Comparison of ENCODE assay signal across 13 cellular contexts in the genomic region with DNA sequence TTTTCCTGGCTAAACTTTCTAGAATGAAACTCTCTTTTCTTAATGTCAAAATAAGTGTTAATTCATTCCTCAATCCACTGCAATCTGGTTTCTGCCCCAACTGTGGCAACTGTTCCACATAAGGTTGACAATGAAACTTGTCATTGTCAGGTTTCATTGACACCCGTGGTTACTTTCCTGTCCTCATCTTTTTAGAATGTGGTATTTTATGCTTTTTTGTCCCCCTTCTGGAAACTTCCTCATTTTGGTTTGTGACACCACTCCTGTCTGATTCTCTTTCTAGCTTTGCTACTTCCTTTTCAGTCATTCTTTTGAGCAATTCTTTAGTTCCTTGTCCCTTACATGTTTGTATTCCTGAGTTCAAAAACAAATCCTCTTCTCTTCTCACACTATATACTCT. TPM values are rescaled to one million over a fixed set of nuclear protein-coding genes. Genes with fewer than 3 reads are reported as not detected.
A peak's percentile ranks its signal among the peaks of the same experiment; 100 is the strongest.
DNase-seq lines count a peak whose midpoint lies in the region; ATAC-seq and TF ChIP-seq lines count a peak whose summit lies in the region.
"Had no signal": no experiment of that assay in that cellular context is flagged by ENCODE, and none has a peak within 500 bp of the region (broad histone marks: within the 10 kb centered on the region; RNA-seq: fewer than 3 reads in every experiment).

No MANE protein-coding gene starts in this region.

- peaks cover 36% of the 10 kb centered on the region for H3K4me1 Mint-ChIP-seq in mesothelial cell of epicardium

- H3K27me3 Mint-ChIP-seq in mesothelial cell of epicardium (ENCODE audit: low read depth), result no peaks in the 10 kb centered on the region

- DNase-seq in DND-41 (no peak), SIG-M5 treated with dmso at 0.1 percent for 504 hours (lab: John Stamatoyannopoulos, UW; ENCODE audit: unreplicated experiment) (peak; percentile 93), mesothelial cell of epicardium (ENCODE audit: low spot score in 2 of 2, unreplicated experiment in 2 of 2) (no peak), SW480 (ENCODE audit: low spot score) (no peak), AG08395 (ENCODE audit: low spot score) (no peak), SK-N-DZ (ENCODE audit: low spot score) (no peak), G401 (ENCODE audit: low spot score) (no peak)
- DNase-seq: activated CD4-positive, CD25-positive, alpha-beta regulatory T cell; left cardiac atrium had no signal

- peak overlapping the region; percentile 6; the same call in 1 of the 2 replicates for H3K9ac ChIP-seq in DND-41 (ENCODE audit: low read depth, low read length)

- peaks cover 41% of the 10 kb centered on the region for H3K79me2 ChIP-seq in DND-41 (ENCODE audit: insufficient read depth, low read length)

- H3K36me3 Mint-ChIP-seq in mesothelial cell of epicardium, result peaks cover under 1% of the 10 kb centered on the region

- H3K4me1 ChIP-seq in DND-41 (ENCODE audit: insufficient read depth, low read length), result peaks cover 74% of the 10 kb centered on the region

- TF ChIP-seq CTCF in DND-41 (IDR thresholded peaks at IDR 0.05; ENCODE audit: borderline replicate concordance, extremely low read depth, low read length, poor library complexity, severe bottlenecking) (no peak), mesothelial cell of epicardium (IDR thresholded peaks at IDR 0.05; ENCODE audit: unreplicated experiment) (no peak)

- H2AFZ ChIP-seq in DND-41 (ENCODE audit: low read depth, low read length), result no peak overlapping the region

- peak overlapping the region; percentile 89 for H3K27ac ChIP-seq in DND-41 (ENCODE audit: low read length)

- no peaks in the 10 kb centered on the region for H3K9me3 Mint-ChIP-seq in mesothelial cell of epicardium

- H4K20me1 ChIP-seq in DND-41 (ENCODE audit: insufficient read depth, low read length), result no peaks in the 10 kb centered on the region

- H3K27ac Mint-ChIP-seq in mesothelial cell of epicardium, result peak overlapping the region; percentile 26

- H3K9me3 ChIP-seq in DND-41 (ENCODE audit: insufficient read depth, low read length, severe bottlenecking), result no peaks in the 10 kb centered on the region
- H3K9me3 ChIP-seq: esophagus muscularis mucosa had no signal

- no peak overlapping the region for H3K4me3 Mint-ChIP-seq in mesothelial cell of epicardium

- ATAC-seq in DND-41 (ENCODE audit: insufficient read depth, low read depth), result no peak
- peak; percentile 42 for ATAC-seq in GM21786 (IDR thresholded peaks at IDR 0.05; ENCODE audit: unreplicated experiment)
- ATAC-seq: sciatic nerve had no signal

- no peaks in the 10 kb centered on the region; the same call in 1 of the 2 replicates for H3K36me3 ChIP-seq in DND-41 (ENCODE audit: insufficient read depth, low read length)
- H3K36me3 ChIP-seq: esophagus muscularis mucosa had no signal

- in situ Hi-C loops in G401 (cut with HindIII; ENCODE audit: low sequenced_read_pairs), result no loop called here

- H3K4me2 ChIP-seq in DND-41 (ENCODE audit: insufficient read depth, low read length), result peak overlapping the region; percentile 29

- H3K27me3 ChIP-seq in DND-41 (ENCODE audit: insufficient read depth, low read length, poor library complexity), result no peaks in the 10 kb centered on the region
- H3K27me3 ChIP-seq: esophagus muscularis mucosa had no signal

- H3K4me3 ChIP-seq in DND-41 (ENCODE audit: low read depth in 1 of 2, low read length in 2 of 2), result no peak overlapping the region
- H3K4me3 ChIP-seq: esophagus muscularis mucosa had no signal

RNA-seq across cellular contexts. Expression of a gene that starts 7.5 kb away (rescaled TPM):
- total RNA-seq in mesothelial cell of epicardium, result 10.1 to 12.3 TPM (median 10.7 TPM) in 3 replicates
- polyA plus RNA-seq in SK-N-DZ (2014; cell fraction: cytosol; rRNA removed), result 14.5 and 14.8 TPM in 2 replicates
- 14.0 and 21.7 TPM in 2 replicates for polyA plus RNA-seq in SK-N-DZ (2014; cell fraction: nucleus; rRNA removed)
- total RNA-seq in G401 (2014; rRNA removed; shearing (Covaris generic)), result 6.5 and 9.8 TPM in 2 replicates
- total RNA-seq: M059J had no signal
